15 cellular contexts compared by ENCODE assay signal in genomic region chr9:69981686-69982450, GRCh38.
DNase-seq lines count a peak whose midpoint lies in the region; ATAC-seq, FAIRE-seq and TF ChIP-seq lines count a peak whose summit lies in the region.
"Had no signal": no experiment of that assay in that cellular context is flagged by ENCODE, and none has a peak within 500 bp of the region (broad histone marks: within the 10 kb centered on the region; RNA-seq: fewer than 3 reads in every experiment).

No MANE protein-coding gene starts in this region.

- H3K4me1 Mint-ChIP-seq in CD4-positive, alpha-beta T cell (ENCODE audit: low read depth) = no peaks in the 10 kb centered on the region
- H3K4me1 Mint-ChIP-seq: naive thymus-derived CD4-positive, alpha-beta T cell had no signal

- peak overlapping the region; percentile 49 for H3K27ac ChIP-seq in fibroblast of lung (ENCODE audit: insufficient read depth, low read length)
- H3K27ac ChIP-seq in CD4-positive, alpha-beta T cell (ENCODE audit: low read depth, low read length) = no peak overlapping the region
- H3K27ac ChIP-seq: 22Rv1, SJSA1 had no signal

- no peaks in the 10 kb centered on the region for H3K36me3 Mint-ChIP-seq in CD4-positive, alpha-beta T cell (ENCODE audit: low read depth)
- H3K36me3 Mint-ChIP-seq: naive thymus-derived CD4-positive, alpha-beta T cell had no signal

- peak; percentile 48 for DNase-seq in DMS153 (lab: John Stamatoyannopoulos, UW)
- DNase-seq in DMS153 treated with DMSO at 0.1 percent for 48 hours (lab: John Stamatoyannopoulos, UW; ENCODE audit: unreplicated experiment) = no peak
- DNase-seq in RCC 7860 (ENCODE audit: low spot score) = peak; percentile 86
- peak; percentile 74 to 80 for DNase-seq in fibroblast of lung (ENCODE audit: low read depth in 2 of 2)
- no peak for DNase-seq in sciatic nerve (ENCODE audit: low spot score)
- DNase-seq in activated CD4-positive, alpha-beta T cell treated with anti-CD3 and anti-CD28 coated beads for 48 hours = no peak
- DNase-seq in GM12892 (ENCODE audit: insufficient read length) = no peak
- DNase-seq in CD4-positive, alpha-beta T cell = no peak
- DNase-seq: activated naive CD4-positive, alpha-beta T cell; cortex of kidney; DMS79 treated with DMSO at 0.1 percent for 48 hours; naive thymus-derived CD4-positive, alpha-beta T cell; NCI-H446 treated with DMSO at 0.1 percent for 48 hours had no signal

- H3K4me1 ChIP-seq in fibroblast of lung (ENCODE audit: control insufficient read depth, extremely low read depth, insufficient read depth, low read length) = peaks cover 14% of the 10 kb centered on the region

- H3K4me2 ChIP-seq in fibroblast of lung (ENCODE audit: extremely low read depth, insufficient read depth, low read length) = peak overlapping the region; percentile 15

- CTCF ChIA-PET in CD4-positive, alpha-beta T cell (lab: Charles Lee) = interaction anchor here (1.2 kb wide), 1 partner anchor 20 kb away, joined by 3 read pairs; no protein-coding TSS in a partner anchor

- no peak for TF ChIP-seq CTCF in fibroblast of lung (conservative IDR thresholded peaks at IDR 0.05 in 1 of 2, IDR thresholded peaks at IDR 0.05 in 1 of 2; ENCODE audit: low read depth in 1 of 2, low read length in 2 of 2)
- TF ChIP-seq CTCF in CD4-positive, alpha-beta T cell (IDR thresholded peaks at IDR 0.05) = no peak

- TF ChIP-seq POLR2A in GM12892 (IDR thresholded peaks at IDR 0.05; ENCODE audit: low read depth, low read length) = no peak

- peak; percentile 31 for ATAC-seq in sciatic nerve
- no peak for ATAC-seq in CD4-positive, alpha-beta T cell (ENCODE audit: poor library complexity)
- ATAC-seq: naive thymus-derived CD4-positive, alpha-beta T cell had no signal

- FAIRE-seq in RCC 7860 (lab: Jason Lieb, UNC) (peak; percentile 70), GM12892 (lab: Jason Lieb, UNC) (no peak)

- H3K36me3 ChIP-seq in fibroblast of lung (ENCODE audit: control insufficient read depth, insufficient read depth, low read length) = no peaks in the 10 kb centered on the region
- H3K36me3 ChIP-seq: SJSA1 had no signal

- H3K9me3 ChIP-seq in fibroblast of lung (ENCODE audit: control insufficient read depth, insufficient read depth, low read depth, low read length) = no peaks in the 10 kb centered on the region
- H3K9me3 ChIP-seq in CD4-positive, alpha-beta T cell (ENCODE audit: control insufficient read depth, low read length) = no peaks in the 10 kb centered on the region
- H3K9me3 ChIP-seq: SJSA1 had no signal

- no peaks in the 10 kb centered on the region for H3K9me3 Mint-ChIP-seq in CD4-positive, alpha-beta T cell

- no peaks in the 10 kb centered on the region for H3K79me2 ChIP-seq in fibroblast of lung (ENCODE audit: control insufficient read depth, insufficient read depth, low read length)

- no peak overlapping the region for H2AFZ ChIP-seq in fibroblast of lung (ENCODE audit: low read length)

- no peak overlapping the region for H3K4me3 Mint-ChIP-seq in CD4-positive, alpha-beta T cell
- H3K4me3 Mint-ChIP-seq: naive thymus-derived CD4-positive, alpha-beta T cell had no signal

- no peak overlapping the region for H3K27ac Mint-ChIP-seq in CD4-positive, alpha-beta T cell
- H3K27ac Mint-ChIP-seq: naive thymus-derived CD4-positive, alpha-beta T cell had no signal

- intact Hi-C loops in sciatic nerve (cut with DNase I) = no loop called here
- intact Hi-C loops in CD4-positive, alpha-beta T cell (cut with DNase I, micrococcal nuclease) = no loop called here

- no peaks in the 10 kb centered on the region for H4K20me1 ChIP-seq in fibroblast of lung (ENCODE audit: control insufficient read depth, extremely low read depth, insufficient read depth, low read length)

- no peaks in the 10 kb centered on the region for H3K27me3 ChIP-seq in fibroblast of lung (ENCODE audit: control insufficient read depth, insufficient read depth, low read length)
- no peaks in the 10 kb centered on the region for H3K27me3 ChIP-seq in CD4-positive, alpha-beta T cell (ENCODE audit: control insufficient read depth, insufficient read depth, low read length)
- H3K27me3 ChIP-seq: SJSA1 had no signal

- POLR2A ChIA-PET in CD4-positive, alpha-beta T cell (lab: Charles Lee) = no interaction called here

- H3K9ac ChIP-seq in fibroblast of lung (ENCODE audit: insufficient read depth, low read length) = no peak overlapping the region

- H3K27me3 Mint-ChIP-seq in CD4-positive, alpha-beta T cell = peaks cover 32% of the 10 kb centered on the region

- H3K4me3 ChIP-seq in fibroblast of lung (replicated peaks in 1 of 4; ENCODE audit: control extremely low read depth in 1 of 4, insufficient read depth in 1 of 4, low read depth in 3 of 4, low read length in 4 of 4) = no peak overlapping the region
- H3K4me3 ChIP-seq: SJSA1 had no signal

Comparison
In these comparisons a context has a peak if more than half of its experiments do, and no peak if none do; other contexts are left out.
1. DNase-seq: peak in DMS153 (single experiment), RCC 7860 (single experiment) and fibroblast of lung (2 of 2); none in DMS153 treated with DMSO at 0.1 percent for 48 hours (single experiment), sciatic nerve (single experiment), activated CD4-positive, alpha-beta T cell treated with anti-CD3 and anti-CD28 coated beads for 48 hours (single experiment), GM12892 (single experiment) and CD4-positive, alpha-beta T cell (0 of 10).